31 cellular contexts compared by ENCODE assay signal in the genomic region with DNA sequence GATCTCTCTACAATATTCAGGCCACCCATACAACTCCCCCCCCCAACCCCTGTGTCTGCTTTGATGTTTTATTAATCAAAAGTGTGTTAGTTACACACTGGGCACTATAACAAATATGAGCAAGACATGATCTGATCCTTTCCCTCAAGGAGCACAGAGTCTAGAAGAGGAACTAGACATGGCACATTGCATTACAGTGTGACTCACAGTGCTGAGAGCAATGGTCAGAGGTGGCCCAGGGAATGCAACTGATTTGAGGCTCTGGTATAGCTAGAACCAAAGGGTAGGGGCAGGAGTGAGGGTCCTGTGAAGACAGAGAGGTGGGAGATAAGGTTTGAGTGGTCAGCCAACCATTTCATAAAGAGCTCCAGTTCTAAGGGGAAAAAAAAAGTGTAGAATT.
DNase-seq lines count a peak whose midpoint lies in the region; ATAC-seq and TF ChIP-seq lines count a peak whose summit lies in the region.
"Had no signal": no experiment of that assay in that cellular context is flagged by ENCODE, and none has a peak within 500 bp of the region (broad histone marks: within the 10 kb centered on the region; RNA-seq: fewer than 3 reads in every experiment).

No MANE protein-coding gene starts in this region.

- no peak overlapping the region for H3K27ac Mint-ChIP-seq in naive thymus-derived CD4-positive, alpha-beta T cell
- H3K27ac Mint-ChIP-seq: activated CD4-positive, alpha-beta memory T cell treated with anti-CD3 and anti-CD28 coated beads, Interleukin-2, amount 10 ng/mL, durations not matched to agents 7 days and 5 days; activated naive CD4-positive, alpha-beta T cell treated with anti-CD3 and anti-CD28 coated beads, Interleukin-2, amount 50 U/mL, for 24 hours; activated T-helper 17 cell treated with anti-CD3 and anti-CD28 coated beads, Interleukin-2, amount 50 U/mL, for 72 hours; immature natural killer cell; T-helper 2 cell treated with Interferon-gamma antibody and Interleukin-4, amounts not matched to agents 5 μg/mL and 100 μg/mL, for 36 hours had no signal

- no peaks in the 10 kb centered on the region for H3K4me1 Mint-ChIP-seq in naive thymus-derived CD4-positive, alpha-beta T cell
- H3K4me1 Mint-ChIP-seq: activated CD4-positive, alpha-beta memory T cell treated with anti-CD3 and anti-CD28 coated beads, Interleukin-2, amount 10 ng/mL, durations not matched to agents 7 days and 5 days; activated naive CD4-positive, alpha-beta T cell treated with anti-CD3 and anti-CD28 coated beads, Interleukin-2, amount 50 U/mL, for 24 hours; activated T-helper 17 cell treated with anti-CD3 and anti-CD28 coated beads, Interleukin-2, amount 50 U/mL, for 72 hours; immature natural killer cell had no signal

- no peaks in the 10 kb centered on the region for H3K36me3 ChIP-seq in naive thymus-derived CD4-positive, alpha-beta T cell (ENCODE audit: control insufficient read depth in 2 of 3, insufficient read depth in 3 of 3, low read length in 3 of 3)
- H3K36me3 ChIP-seq: BLaER1, brain microvascular endothelial cell, left ventricle myocardium inferior, stomach had no signal

- POLR2A ChIA-PET in naive thymus-derived CD4-positive, alpha-beta T cell (lab: Charles Lee): no interaction called here

- no peak for TF ChIP-seq POLR2A in NB4 (IDR thresholded peaks at IDR 0.05; ENCODE audit: extremely low read depth, insufficient read length)

- H3K4me3 ChIP-seq in NB4 (ENCODE audit: low read depth, low read length): no peak overlapping the region
- no peak overlapping the region for H3K4me3 ChIP-seq in naive thymus-derived CD4-positive, alpha-beta T cell (ENCODE audit: low read length)
- H3K4me3 ChIP-seq: BLaER1, dorsolateral prefrontal cortex, left ventricle myocardium inferior, smooth muscle cell, stomach had no signal

- intact Hi-C loops in naive thymus-derived CD4-positive, alpha-beta T cell (cut with micrococcal nuclease): no loop called here

- peak; percentile 70 for ATAC-seq in esophagus mucosa
- peak; percentile 68 for ATAC-seq in naive thymus-derived CD4-positive, alpha-beta T cell
- ATAC-seq in stimulated activated naive CD8-positive, alpha-beta T cell treated with anti-CD3 and anti-CD28 coated beads, Interleukin-15, Interleukin-2, amounts not matched to agents 100 U/mL and 50 U/mL, for 24 hours: no peak
- ATAC-seq: activated T-helper 17 cell treated with anti-CD3 and anti-CD28 coated beads, Interleukin-2, amount 50 U/mL, for 72 hours; Panc1 had no signal

- no peaks in the 10 kb centered on the region for H3K27me3 Mint-ChIP-seq in naive thymus-derived CD4-positive, alpha-beta T cell
- H3K27me3 Mint-ChIP-seq: activated CD4-positive, alpha-beta memory T cell treated with anti-CD3 and anti-CD28 coated beads, Interleukin-2, amount 10 ng/mL, durations not matched to agents 7 days and 5 days; activated naive CD4-positive, alpha-beta T cell treated with anti-CD3 and anti-CD28 coated beads, Interleukin-2, amount 50 U/mL, for 24 hours; activated T-helper 17 cell treated with anti-CD3 and anti-CD28 coated beads, Interleukin-2, amount 50 U/mL, for 72 hours had no signal

- CTCF ChIA-PET in naive thymus-derived CD4-positive, alpha-beta T cell (lab: Charles Lee): no interaction called here

- peaks cover 0 to 13% (median 2%) of the 10 kb centered on the region in 11 donors for H3K9me3 Mint-ChIP-seq in naive thymus-derived CD4-positive, alpha-beta T cell
- H3K9me3 Mint-ChIP-seq: activated naive CD4-positive, alpha-beta T cell treated with anti-CD3 and anti-CD28 coated beads, Interleukin-2, amount 50 U/mL, for 24 hours; T-helper 2 cell treated with Interferon-gamma antibody and Interleukin-4, amounts not matched to agents 5 μg/mL and 100 μg/mL, for 36 hours had no signal

- H3K36me3 Mint-ChIP-seq in naive thymus-derived CD4-positive, alpha-beta T cell: no peaks in the 10 kb centered on the region
- H3K36me3 Mint-ChIP-seq: activated naive CD4-positive, alpha-beta T cell treated with anti-CD3 and anti-CD28 coated beads, Interleukin-2, amount 50 U/mL, for 24 hours; immature natural killer cell had no signal

- no peaks in the 10 kb centered on the region for H3K27me3 ChIP-seq in naive thymus-derived CD4-positive, alpha-beta T cell (ENCODE audit: control insufficient read depth in 2 of 2, insufficient read depth in 2 of 2, low read length in 2 of 2)
- H3K27me3 ChIP-seq: BLaER1, brain microvascular endothelial cell, stomach had no signal

- H3K4me1 ChIP-seq in naive thymus-derived CD4-positive, alpha-beta T cell (ENCODE audit: control insufficient read depth in 2 of 2, insufficient read depth in 2 of 2, low read length in 2 of 2): no peaks in the 10 kb centered on the region
- H3K4me1 ChIP-seq: BLaER1, left ventricle myocardium inferior, stomach had no signal

- TF ChIP-seq CTCF in NB4 (IDR thresholded peaks at IDR 0.05; ENCODE audit: low read depth, low read length): no peak

- peak; percentile 22 for DNase-seq in EH (ENCODE audit: low read depth)
- peak; percentile 41 for DNase-seq in NB4 (ENCODE audit: low read depth)
- no peak for DNase-seq in naive thymus-derived CD4-positive, alpha-beta T cell
- no peak for DNase-seq in activated T-cell treated with anti-CD3 and anti-CD28 coated beads for 4 hours
- DNase-seq in stimulated activated naive CD8-positive, alpha-beta T cell treated with anti-CD3 and anti-CD28 coated beads, Interleukin-15, Interleukin-2, amounts not matched to agents 100 U/mL and 50 U/mL, for 24 hours: no peak
- no peak for DNase-seq in stimulated activated naive CD4-positive, alpha-beta T cell treated with Interleukin-2 at 50 U/mL for 16 hours (lab: John Stamatoyannopoulos, UW)
- DNase-seq: ACHN; activated CD4-positive, alpha-beta memory T cell treated with anti-CD3 and anti-CD28 coated beads, Interleukin-2, amount 10 ng/mL, durations not matched to agents 7 days and 5 days; activated CD4-positive, alpha-beta T cell treated with anti-CD3 and anti-CD28 coated beads for 1 hour; activated CD8-positive, alpha-beta memory T cell treated with anti-CD3 and anti-CD28 coated beads, Interleukin-2, amount 50 U/mL, for 4 hours; amygdala; brain microvascular endothelial cell; COR-L47; dorsolateral prefrontal cortex; GF-D8; immature natural killer cell; KBM-7; left ventricle myocardium inferior; NCI-H1417 treated with DMSO at 0.1 percent for 48 hours; NCI-H2029 treated with DMSO at 0.1 percent for 48 hours; NK-92 treated with Interleukin-12 subunit alpha and Interleukin-12 subunit beta, amount 100 ng/mL, for 24 hours; SHP77; stimulated activated CD4-positive, alpha-beta T cell treated with anti-CD3 and anti-CD28 coated beads, Interleukin-1b, Interleukin-23, amount 100 ng/mL, for 48 hours; stomach had no signal

- no peak overlapping the region for H3K4me3 Mint-ChIP-seq in naive thymus-derived CD4-positive, alpha-beta T cell
- H3K4me3 Mint-ChIP-seq: activated CD4-positive, alpha-beta memory T cell treated with anti-CD3 and anti-CD28 coated beads, Interleukin-2, amount 10 ng/mL, durations not matched to agents 7 days and 5 days; activated naive CD4-positive, alpha-beta T cell treated with anti-CD3 and anti-CD28 coated beads, Interleukin-2, amount 50 U/mL, for 24 hours; activated T-helper 17 cell treated with anti-CD3 and anti-CD28 coated beads, Interleukin-2, amount 50 U/mL, for 72 hours; immature natural killer cell; T-helper 2 cell treated with Interferon-gamma antibody and Interleukin-4, amounts not matched to agents 5 μg/mL and 100 μg/mL, for 36 hours had no signal

- peaks cover 0 to 5% (median 0%) of the 10 kb centered on the region in 3 experiments for H3K9me3 ChIP-seq in naive thymus-derived CD4-positive, alpha-beta T cell (ENCODE audit: control insufficient read depth in 2 of 3, low read length in 3 of 3)
- H3K9me3 ChIP-seq: left ventricle myocardium inferior, stomach had no signal

- H3K27ac ChIP-seq in naive thymus-derived CD4-positive, alpha-beta T cell (ENCODE audit: low read depth, low read length): no peak overlapping the region
- H3K27ac ChIP-seq: BLaER1, brain microvascular endothelial cell, dorsolateral prefrontal cortex, left ventricle myocardium inferior, stomach had no signal

Comparison
In these comparisons a context has a peak if more than half of its experiments do, and no peak if none do; other contexts are left out.
1. DNase-seq: peak in EH (single experiment) and NB4 (single experiment); none in naive thymus-derived CD4-positive, alpha-beta T cell (0 of 9), activated T-cell treated with anti-CD3 and anti-CD28 coated beads for 4 hours (single experiment), stimulated activated naive CD8-positive, alpha-beta T cell treated with anti-CD3 and anti-CD28 coated beads, Interleukin-15, Interleukin-2, amounts not matched to agents 100 U/mL and 50 U/mL, for 24 hours (single experiment) and stimulated activated naive CD4-positive, alpha-beta T cell treated with Interleukin-2 at 50 U/mL for 16 hours (single experiment).